In the genomic region with DNA sequence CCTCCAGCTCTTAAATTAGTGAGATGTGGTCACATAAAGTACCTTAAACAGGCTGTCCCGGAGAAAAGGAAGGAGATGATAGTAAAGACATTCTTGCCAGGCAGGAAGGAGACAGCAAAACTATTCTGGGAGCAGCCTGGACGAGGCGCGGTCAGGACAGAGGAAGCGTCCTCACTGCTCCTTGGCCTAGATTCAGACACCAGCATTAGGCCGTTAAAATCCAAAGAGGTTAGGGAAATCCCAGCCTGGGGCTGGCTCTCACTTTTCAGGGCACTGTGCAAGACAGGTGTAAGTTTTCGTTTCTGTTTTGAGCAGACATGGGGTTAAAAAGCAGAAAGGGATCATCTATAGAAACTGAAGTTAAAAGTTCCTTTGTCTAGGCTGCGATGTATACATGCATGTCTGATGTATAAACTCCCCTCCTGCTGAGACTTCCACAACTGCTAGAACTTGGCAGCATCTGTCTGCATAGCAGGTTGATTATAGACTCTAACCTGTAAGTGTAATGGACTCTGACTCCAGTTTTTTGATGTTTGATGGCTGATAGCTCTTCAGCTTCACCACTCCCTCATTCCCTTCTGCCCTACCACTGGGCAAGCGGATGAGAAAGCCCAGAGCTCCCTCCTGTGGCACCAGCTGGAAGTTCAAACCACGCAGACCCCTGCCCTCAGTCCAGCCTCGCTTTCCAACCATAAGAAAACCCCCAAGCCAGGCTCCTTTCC, we compare ENCODE assay signal across 8 cellular contexts. TPM values are rescaled to one million over a fixed set of nuclear protein-coding genes. Genes with fewer than 3 reads are reported as not detected.
A peak's percentile ranks its signal among the peaks of the same experiment; 100 is the strongest.
DNase-seq lines count a peak whose midpoint lies in the region; ATAC-seq and TF ChIP-seq lines count a peak whose summit lies in the region.

No MANE protein-coding gene starts in this region.

- WGBS in urinary bladder: 23% methylated on average over 11 of the region's 11 CpGs

- H3K27me3 Mint-ChIP-seq in Caco-2 (ENCODE audit: insufficient read depth, unreplicated experiment): no peaks in the 10 kb centered on the region

- H3K4me3 Mint-ChIP-seq in Caco-2 (ENCODE audit: unreplicated experiment): no peak overlapping the region

- CTCF ChIA-PET in Caco-2 (lab: Charles Lee): interaction anchor here (0.5 to 4.1 kb wide), 14 partner anchors 11 to 242 kb away, joined by 3 to 135 read pairs (median 4); a partner anchor contains a TSS

- no peaks in the 10 kb centered on the region for H3K79me2 ChIP-seq in fibroblast of lung (ENCODE audit: control insufficient read depth, insufficient read depth, low read length)

- intact Hi-C loops in Caco-2 (cut with micrococcal nuclease; ENCODE audit: unreplicated experiment): loop anchor here (1.0 kb wide), 2 partner anchors 193 to 242 kb away; no protein-coding TSS in a partner anchor

- 0 out of 2 replicates have a peak, but pooled peaks cover 12% of the 10 kb centered on the region for H3K4me1 ChIP-seq in Caco-2
- peaks cover 9% of the 10 kb centered on the region for H3K4me1 ChIP-seq in NT2/D1 (ENCODE audit: insufficient read depth, insufficient read length)
- H3K4me1 ChIP-seq in fibroblast of lung (ENCODE audit: control insufficient read depth, extremely low read depth, insufficient read depth, low read length): peaks cover 7% of the 10 kb centered on the region
- peaks cover 4 to 6% of the 10 kb centered on the region in 2 experiments for H3K4me1 ChIP-seq in neutrophil (ENCODE audit: control insufficient read depth in 1 of 2, insufficient read depth in 1 of 2, low read depth in 1 of 2, low read length in 1 of 2)
- H3K4me1 ChIP-seq in urinary bladder (ENCODE audit: insufficient read depth): no peaks in the 10 kb centered on the region

- peak overlapping the region; percentile 59 for H3K9ac ChIP-seq in NT2/D1 (ENCODE audit: insufficient read length, low read depth)
- peak overlapping the region; percentile 1 for H3K9ac ChIP-seq in fibroblast of lung (ENCODE audit: insufficient read depth, low read length)

- H3K36me3 ChIP-seq in Caco-2 (ENCODE audit: control insufficient read depth, insufficient read depth, low read length) (no peaks in the 10 kb centered on the region), NT2/D1 (ENCODE audit: insufficient read depth, insufficient read length, low read length) (peaks cover 20% of the 10 kb centered on the region), fibroblast of lung (ENCODE audit: control insufficient read depth, insufficient read depth, low read length) (no peaks in the 10 kb centered on the region), neutrophil (no peaks in the 10 kb centered on the region), urinary bladder (ENCODE audit: insufficient read depth) (no peaks in the 10 kb centered on the region)

- H2AFZ ChIP-seq in fibroblast of lung (ENCODE audit: low read length): peak overlapping the region; percentile 64

- H3K27me3 ChIP-seq in Caco-2 (replicated peaks; ENCODE audit: control insufficient read depth, insufficient read depth, low read length) (no peaks in the 10 kb centered on the region), NT2/D1 (ENCODE audit: insufficient read depth, insufficient read length) (no peaks in the 10 kb centered on the region), fibroblast of lung (ENCODE audit: control insufficient read depth, insufficient read depth, low read length) (no peaks in the 10 kb centered on the region), neutrophil (no peaks in the 10 kb centered on the region)

- BruUV-seq in Caco-2 (replicated peaks; lab: Mats Ljungman, UMichigan): no TSS peak

- H3K9me3 Mint-ChIP-seq in Caco-2 (ENCODE audit: unreplicated experiment): no peaks in the 10 kb centered on the region

- H3K9me3 ChIP-seq in Caco-2: no peaks in the 10 kb centered on the region
- H3K9me3 ChIP-seq in NT2/D1 (ENCODE audit: insufficient read depth, low read length): peaks cover 5% of the 10 kb centered on the region; the same call in 1 of the 2 replicates
- no peaks in the 10 kb centered on the region for H3K9me3 ChIP-seq in fibroblast of lung (ENCODE audit: control insufficient read depth, insufficient read depth, low read depth, low read length)
- no peaks in the 10 kb centered on the region for H3K9me3 ChIP-seq in neutrophil

- TF ChIP-seq CTCF in Caco-2 (IDR thresholded peaks at IDR 0.05; ENCODE audit: insufficient read depth in 1 of 2, low read depth in 1 of 2, low read length in 1 of 2, severe bottlenecking in 1 of 2, unreplicated experiment in 1 of 2) (peak; percentile 68 to 85), fibroblast of lung (conservative IDR thresholded peaks at IDR 0.05 in 1 of 2, IDR thresholded peaks at IDR 0.05 in 1 of 2; ENCODE audit: low read depth in 1 of 2, low read length in 2 of 2) (peak; percentile 70 to 87), neutrophil (IDR thresholded peaks at IDR 0.05) (peak; percentile 71)

- POLR2A ChIA-PET in Caco-2 (lab: Charles Lee): interaction anchor here (1.0 kb wide), 4 partner anchors 190 to 242 kb away, joined by 3 to 8 read pairs (median 4); no protein-coding TSS in a partner anchor

- ATAC-seq in GM19395 (IDR thresholded peaks at IDR 0.05; ENCODE audit: unreplicated experiment): peak; percentile 74
- ATAC-seq in HG03442 (IDR thresholded peaks at IDR 0.05; ENCODE audit: unreplicated experiment): peak; percentile 69

- H3K27ac Mint-ChIP-seq in Caco-2 (ENCODE audit: unreplicated experiment): peak overlapping the region; percentile 53

- H3K27ac ChIP-seq in fibroblast of lung (ENCODE audit: insufficient read depth, low read length) (peak overlapping the region; percentile 62), neutrophil (peak overlapping the region; percentile 30), urinary bladder (ENCODE audit: low read depth) (peak overlapping the region; percentile 80)

- H3K4me3 ChIP-seq in Caco-2 (ENCODE audit: low read depth, low read length) (no peak overlapping the region), NT2/D1 (ENCODE audit: insufficient read length, low read depth) (no peak overlapping the region), fibroblast of lung (replicated peaks in 1 of 4; ENCODE audit: control extremely low read depth in 1 of 4, insufficient read depth in 1 of 4, low read depth in 3 of 4, low read length in 4 of 4) (no peak overlapping the region), neutrophil (ENCODE audit: low read depth in 1 of 2, low read length in 1 of 2) (no peak overlapping the region), urinary bladder (ENCODE audit: low read depth, low read length) (no peak overlapping the region)

- H3K4me2 ChIP-seq in fibroblast of lung (ENCODE audit: extremely low read depth, insufficient read depth, low read length): peak overlapping the region; percentile 1

- H3K36me3 Mint-ChIP-seq in Caco-2 (ENCODE audit: insufficient read depth, unreplicated experiment): peaks cover 6% of the 10 kb centered on the region

- H4K20me1 ChIP-seq in fibroblast of lung (ENCODE audit: control insufficient read depth, extremely low read depth, insufficient read depth, low read length): no peaks in the 10 kb centered on the region

- H3K4me1 Mint-ChIP-seq in Caco-2 (ENCODE audit: low read depth, unreplicated experiment): peaks cover 23% of the 10 kb centered on the region

- DNase-seq in Caco-2 (peak; percentile 58 to 72), NT2/D1 (ENCODE audit: low read depth, low spot score) (peak; percentile 80), fibroblast of lung (ENCODE audit: low read depth in 2 of 2) (peak; percentile 39 to 61)
- DNase-seq in activated T-cell treated with anti-CD3 and anti-CD28 coated beads, Interleukin-2, amount 50 U/mL, for 48 hours: peak; percentile 82 to 83

RNA-seq across cellular contexts. Expression of a gene that starts 21.5 kb away (rescaled TPM):
- total RNA-seq in Caco-2 (2022) (6.2 and 8.6 TPM in 2 replicates), fibroblast of lung (3.3 and 7.9 TPM in 2 replicates), urinary bladder (2.4 TPM)
- polyA plus RNA-seq in fibroblast of lung (8.5 and 8.9 TPM in 2 replicates), urinary bladder (4.6 TPM)
- polyA plus RNA-seq in fibroblast of lung (2012): 7.0 and 8.1 TPM in 2 replicates
- 4.6 and 7.0 TPM in 2 replicates for polyA minus RNA-seq in fibroblast of lung (ENCODE audit: low replicate concordance)

RNA-seq across cellular contexts. Expression of a gene that starts 23.6 kb away (rescaled TPM):
- 9.2 and 9.7 TPM in 2 replicates for total RNA-seq in Caco-2 (2022)
- 25.9 and 85.2 TPM in 2 replicates for total RNA-seq in fibroblast of lung
- 42.0 and 65.3 TPM in 2 replicates for polyA plus RNA-seq in fibroblast of lung
- polyA plus RNA-seq in fibroblast of lung (2012): 27.8 and 42.7 TPM in 2 replicates
- 89.4 and 143 TPM in 2 replicates for polyA minus RNA-seq in fibroblast of lung (ENCODE audit: low replicate concordance)
- 13.9 TPM for total RNA-seq in urinary bladder
- 10.8 TPM for polyA plus RNA-seq in urinary bladder

Comparison
In these comparisons a context has a peak if more than half of its experiments do, and no peak if none do; other contexts are left out.
1. H3K27ac ChIP-seq: peak in every context shown above with its lines; median percentile 80 in urinary bladder; 62 in fibroblast of lung; 30 in neutrophil.